Comparison of ENCODE assay signal across 1 cellular context in genomic region chr13:58955546-58956385, GRCh38.
TF ChIP-seq lines count a peak whose summit lies in the region.

No MANE protein-coding gene starts in this region.

TF ChIP-seq in GM12878, 131 proteins besides CTCF, POLR2A, EP300 and RAD21 (continued from another document):
- peak; percentile 70 for TF ChIP-seq SMAD1 (IDR thresholded peaks at IDR 0.05; ENCODE audit: low read depth, partially characterized antibody)
- no peak for TF ChIP-seq CHD1 (IDR thresholded peaks at IDR 0.05; ENCODE audit: low read depth, low read length)
- TF ChIP-seq ETV6 (conservative IDR thresholded peaks at IDR 0.05 in 1 of 2, IDR thresholded peaks at IDR 0.05 in 1 of 2; ENCODE audit: borderline replicate concordance in 1 of 2, low read depth in 1 of 2) = peak in 1 of 2 experiments; percentile 63; a peak in 1 of 4 replicates
- TF ChIP-seq PRDM15 (CRISPR knock-in tag; IDR thresholded peaks at IDR 0.05) = no peak
- 0 out of 2 replicates have a peak, but pooled peaks have one; percentile 51 for TF ChIP-seq MYB (IDR thresholded peaks at IDR 0.05; ENCODE audit: borderline replicate concordance, low read depth, low read length)
- no peak for TF ChIP-seq STAT1 (conservative IDR thresholded peaks at IDR 0.05)
- TF ChIP-seq BCL11A (IDR thresholded peaks at IDR 0.05; ENCODE audit: low read depth, low read length) = peak; percentile 99
- no peak for TF ChIP-seq GABPA (IDR thresholded peaks at IDR 0.05; ENCODE audit: low read depth)
- TF ChIP-seq SRF (IDR thresholded peaks at IDR 0.05; ENCODE audit: low read depth in 2 of 2, low read length in 2 of 2) = no peak
- peak; percentile 99 for TF ChIP-seq NR2F1 (conservative IDR thresholded peaks at IDR 0.05)
- 0 out of 2 replicates have a peak, but pooled peaks have one; percentile 15 for TF ChIP-seq NKRF (conservative IDR thresholded peaks at IDR 0.05)
- TF ChIP-seq MTA3 (IDR thresholded peaks at IDR 0.05; ENCODE audit: borderline replicate concordance, low read length) = peak; percentile 56; the same call in 1 of the 2 replicates
- TF ChIP-seq NFYA (IDR thresholded peaks at IDR 0.05; ENCODE audit: borderline replicate concordance, low read depth, low read length) = no peak
- no peak for TF ChIP-seq ZZZ3 (IDR thresholded peaks at IDR 0.05; ENCODE audit: control insufficient read depth, insufficient read length, low read depth)
- TF ChIP-seq IRF4 (IDR thresholded peaks at IDR 0.05; ENCODE audit: low read depth, low read length) = peak; percentile 78; the same call in 1 of the 2 replicates
- peak; percentile 84 for TF ChIP-seq MLLT1 (IDR thresholded peaks at IDR 0.05)
- no peak for TF ChIP-seq KLF5 (IDR thresholded peaks at IDR 0.05; ENCODE audit: partially characterized antibody)
- peak; percentile 85 for TF ChIP-seq RUNX3 (IDR thresholded peaks at IDR 0.05; ENCODE audit: low read length)
- TF ChIP-seq SMARCA5 (IDR thresholded peaks at IDR 0.05) = no peak; the same call in 1 of the 2 replicates
- TF ChIP-seq TCF3 (IDR thresholded peaks at IDR 0.05; ENCODE audit: borderline replicate concordance, insufficient read depth, low read depth, low read length) = 0 out of 2 replicates have a peak, but pooled peaks have one; percentile 22
- no peak for TF ChIP-seq PAX8 (IDR thresholded peaks at IDR 0.05)
- TF ChIP-seq NFXL1 (IDR thresholded peaks at IDR 0.05; ENCODE audit: borderline replicate concordance) = no peak
- TF ChIP-seq CBX5 (IDR thresholded peaks at IDR 0.05; ENCODE audit: low read depth) = 0 out of 2 replicates have a peak, but pooled peaks have one; percentile 9
- no peak for TF ChIP-seq SREBF1 (IDR thresholded peaks at IDR 0.05; ENCODE audit: low read length)
- peak; percentile 89 for TF ChIP-seq BMI1 (IDR thresholded peaks at IDR 0.05; ENCODE audit: borderline replicate concordance)
- TF ChIP-seq GATAD2B (conservative IDR thresholded peaks at IDR 0.05; ENCODE audit: low read depth) = 0 out of 2 replicates have a peak, but pooled peaks have one; percentile 21
- TF ChIP-seq ATF7 (IDR thresholded peaks at IDR 0.05; ENCODE audit: low read depth) = peak; percentile 87
- peak; percentile 95 for TF ChIP-seq STAT3 (IDR thresholded peaks at IDR 0.05; ENCODE audit: low read depth, low read length)
- TF ChIP-seq BCL3 (IDR thresholded peaks at IDR 0.05; ENCODE audit: borderline replicate concordance, insufficient read depth, low read depth, low read length, poor library complexity, severe bottlenecking) = no peak
